1 cellular context compared by ENCODE assay signal in genomic region chr12:57841445-57841844, GRCh38.
TF ChIP-seq lines count a peak whose summit lies in the region.

No MANE protein-coding gene starts in this region.

TF ChIP-seq in IMR-90, 13 proteins besides CTCF, POLR2A, EP300 and RAD21 (continued from another document):
- TF ChIP-seq, protein P1, sequence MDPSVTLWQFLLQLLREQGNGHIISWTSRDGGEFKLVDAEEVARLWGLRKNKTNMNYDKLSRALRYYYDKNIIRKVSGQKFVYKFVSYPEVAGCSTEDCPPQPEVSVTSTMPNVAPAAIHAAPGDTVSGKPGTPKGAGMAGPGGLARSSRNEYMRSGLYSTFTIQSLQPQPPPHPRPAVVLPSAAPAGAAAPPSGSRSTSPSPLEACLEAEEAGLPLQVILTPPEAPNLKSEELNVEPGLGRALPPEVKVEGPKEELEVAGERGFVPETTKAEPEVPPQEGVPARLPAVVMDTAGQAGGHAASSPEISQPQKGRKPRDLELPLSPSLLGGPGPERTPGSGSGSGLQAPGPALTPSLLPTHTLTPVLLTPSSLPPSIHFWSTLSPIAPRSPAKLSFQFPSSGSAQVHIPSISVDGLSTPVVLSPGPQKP (IDR thresholded peaks at IDR 0.05; ENCODE audit: borderline replicate concordance, low read depth, low read length) = no peak
- TF ChIP-seq, protein P2, sequence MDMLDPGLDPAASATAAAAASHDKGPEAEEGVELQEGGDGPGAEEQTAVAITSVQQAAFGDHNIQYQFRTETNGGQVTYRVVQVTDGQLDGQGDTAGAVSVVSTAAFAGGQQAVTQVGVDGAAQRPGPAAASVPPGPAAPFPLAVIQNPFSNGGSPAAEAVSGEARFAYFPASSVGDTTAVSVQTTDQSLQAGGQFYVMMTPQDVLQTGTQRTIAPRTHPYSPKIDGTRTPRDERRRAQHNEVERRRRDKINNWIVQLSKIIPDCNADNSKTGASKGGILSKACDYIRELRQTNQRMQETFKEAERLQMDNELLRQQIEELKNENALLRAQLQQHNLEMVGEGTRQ (IDR thresholded peaks at IDR 0.05; ENCODE audit: low read depth, low read length) = no peak
- no peak for TF ChIP-seq RCOR1 (IDR thresholded peaks at IDR 0.05; ENCODE audit: insufficient replicate concordance, low read length)
- no peak for TF ChIP-seq MAFK (IDR thresholded peaks at IDR 0.05; ENCODE audit: low read depth, low read length)
- no peak for TF ChIP-seq MXI1 (IDR thresholded peaks at IDR 0.05; ENCODE audit: borderline replicate concordance, low read depth, low read length)
- TF ChIP-seq SMC3 (IDR thresholded peaks at IDR 0.05; ENCODE audit: low read depth, low read length) = no peak
- TF ChIP-seq CHD1 (IDR thresholded peaks at IDR 0.05; ENCODE audit: low read depth, low read length) = no peak
- no peak for TF ChIP-seq BHLHE40 (IDR thresholded peaks at IDR 0.05; ENCODE audit: low read depth, low read length)
TF ChIP-seq in IMR-90: peak in this region for 0.
